ENCODE assay signal across 1 cellular context in the genomic region with DNA sequence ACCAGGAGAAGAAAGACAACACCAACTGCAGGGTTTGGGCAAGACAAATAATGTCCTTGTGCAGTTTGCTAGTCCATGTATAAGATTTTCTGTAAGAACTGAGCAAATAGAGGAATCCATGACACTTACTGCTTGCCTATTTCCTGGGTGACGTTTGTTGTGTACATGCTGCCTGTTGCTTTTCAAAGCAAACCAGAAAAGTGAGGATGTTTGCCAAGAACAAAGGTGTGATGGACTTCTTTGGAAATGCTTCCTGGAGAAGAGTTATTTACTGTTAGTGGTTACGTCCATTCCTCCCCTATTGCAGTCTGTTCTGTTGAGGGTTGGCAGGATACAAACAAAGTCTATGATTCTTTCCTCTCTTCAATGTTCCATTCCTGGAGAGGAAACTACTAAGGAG.
TF ChIP-seq lines count a peak whose summit lies in the region.

No MANE protein-coding gene starts in this region.

TF ChIP-seq in H1, 55 proteins besides CTCF, POLR2A, EP300 and RAD21 (continued from another document):
- TF ChIP-seq, protein P1, sequence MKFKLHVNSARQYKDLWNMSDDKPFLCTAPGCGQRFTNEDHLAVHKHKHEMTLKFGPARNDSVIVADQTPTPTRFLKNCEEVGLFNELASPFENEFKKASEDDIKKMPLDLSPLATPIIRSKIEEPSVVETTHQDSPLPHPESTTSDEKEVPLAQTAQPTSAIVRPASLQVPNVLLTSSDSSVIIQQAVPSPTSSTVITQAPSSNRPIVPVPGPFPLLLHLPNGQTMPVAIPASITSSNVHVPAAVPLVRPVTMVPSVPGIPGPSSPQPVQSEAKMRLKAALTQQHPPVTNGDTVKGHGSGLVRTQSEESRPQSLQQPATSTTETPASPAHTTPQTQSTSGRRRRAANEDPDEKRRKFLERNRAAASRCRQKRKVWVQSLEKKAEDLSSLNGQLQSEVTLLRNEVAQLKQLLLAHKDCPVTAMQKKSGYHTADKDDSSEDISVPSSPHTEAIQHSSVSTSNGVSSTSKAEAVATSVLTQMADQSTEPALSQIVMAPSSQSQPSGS (IDR thresholded peaks at IDR 0.05; ENCODE audit: low read length) = no peak
- no peak for TF ChIP-seq SAP30 (IDR thresholded peaks at IDR 0.05; ENCODE audit: insufficient read depth, insufficient replicate concordance, low read length)
